In genomic region chr11:76361365-76361764, GRCh38 we compare ENCODE assay signal across 16 cellular contexts. TPM values are rescaled to one million over a fixed set of nuclear protein-coding genes. Genes with fewer than 3 reads are reported as not detected.
DNase-seq lines count a peak whose midpoint lies in the region; ATAC-seq, FAIRE-seq and TF ChIP-seq lines count a peak whose summit lies in the region.
"Had no signal": no experiment of that assay in that cellular context is flagged by ENCODE, and none has a peak within 500 bp of the region (broad histone marks: within the 10 kb centered on the region; RNA-seq: fewer than 3 reads in every experiment).

No MANE protein-coding gene starts in this region.

- no peak overlapping the region for H2BK15ac ChIP-seq in mesenchymal stem cell (ENCODE audit: low read depth, poor library complexity, severe bottlenecking)

- no peak overlapping the region for H3K4me3 ChIP-seq in AG10803 (ENCODE audit: low read length)
- peak overlapping the region in 1 of 2 experiments; percentile 36 for H3K4me3 ChIP-seq in mesenchymal stem cell (ENCODE audit: insufficient read depth in 1 of 2, low read depth in 1 of 2, low read length in 2 of 2)
- H3K4me3 ChIP-seq in pancreas: no peak overlapping the region
- H3K4me3 ChIP-seq: A549 had no signal

- POLR2A ChIA-PET in activated CD8-positive, alpha-beta T cell treated with anti-CD3 and anti-CD28 coated beads for 36 hours (lab: Charles Lee): no interaction called here
- POLR2A ChIA-PET in activated CD8-positive, alpha-beta T cell treated with anti-CD3 and anti-CD28 coated beads, Interleukin-2, amount 10 ng/mL, durations not matched to agents 7 days and 5 days (lab: Charles Lee): no interaction called here

- CTCF ChIA-PET in activated CD8-positive, alpha-beta T cell treated with anti-CD3 and anti-CD28 coated beads for 36 hours (lab: Charles Lee): interaction anchor here (2.6 kb wide), 1 partner anchor 153 kb away, joined by 10 read pairs; no protein-coding TSS in a partner anchor
- CTCF ChIA-PET in activated CD8-positive, alpha-beta T cell treated with anti-CD3 and anti-CD28 coated beads, Interleukin-2, amount 10 ng/mL, durations not matched to agents 7 days and 5 days (lab: Charles Lee): no interaction called here

- H3K27ac ChIP-seq in mesenchymal stem cell (ENCODE audit: low read length, poor library complexity, severe bottlenecking) (no peak overlapping the region), pancreas (no peak overlapping the region)
- H3K27ac ChIP-seq: A549 had no signal

- H3K9me3 ChIP-seq in mesenchymal stem cell (ENCODE audit: control insufficient read depth, low read length): no peaks in the 10 kb centered on the region
- no peaks in the 10 kb centered on the region for H3K9me3 ChIP-seq in pancreas
- H3K9me3 ChIP-seq: A549 had no signal

- H3K9ac ChIP-seq in mesenchymal stem cell (ENCODE audit: low read length): peak overlapping the region; percentile 23

- no peak overlapping the region for H2AK5ac ChIP-seq in mesenchymal stem cell (ENCODE audit: low read length, severe bottlenecking)

- ATAC-seq in activated CD8-positive, alpha-beta T cell treated with anti-CD3 and anti-CD28 coated beads for 36 hours: no peak
- no peak for ATAC-seq in activated CD8-positive, alpha-beta T cell treated with anti-CD3 and anti-CD28 coated beads, Interleukin-2, amount 10 ng/mL, durations not matched to agents 7 days and 5 days
- ATAC-seq in activated naive CD8-positive, alpha-beta T cell treated with anti-CD3 and anti-CD28 coated beads, Interleukin-2, amount 50 U/mL, for 24 hours: peak; percentile 46
- no peak for ATAC-seq in pancreas
- ATAC-seq in left lobe of liver: no peak
- ATAC-seq: A549, PC-3 had no signal

- H3K27me3 ChIP-seq in mesenchymal stem cell (ENCODE audit: control insufficient read depth in 1 of 2, insufficient read depth in 1 of 2, low read length in 2 of 2) (no peaks in the 10 kb centered on the region), pancreas (no peaks in the 10 kb centered on the region)

- no peak for DNase-seq in activated CD8-positive, alpha-beta T cell treated with anti-CD3 and anti-CD28 coated beads for 36 hours
- DNase-seq in activated CD8-positive, alpha-beta T cell treated with anti-CD3 and anti-CD28 coated beads, Interleukin-2, amount 10 ng/mL, durations not matched to agents 7 days and 5 days: no peak
- DNase-seq in AG10803 (ENCODE audit: low read depth) (peak; percentile 17), mesenchymal stem cell (no peak), pancreas (no peak), left lobe of liver (ENCODE audit: low spot score) (no peak)
- DNase-seq in activated naive CD8-positive, alpha-beta T cell treated with anti-CD3 and anti-CD28 coated beads, Interleukin-2, amount 50 U/mL, for 24 hours: no peak
- DNase-seq in stimulated activated CD4-positive, alpha-beta T cell treated with anti-CD3 and anti-CD28 coated beads, Interleukin-4, amount 100 ng/mL, for 24 hours: no peak
- DNase-seq: Calu3; CD4-positive, CD25-positive, alpha-beta regulatory T cell; GOT3; KG1; NCI-H1092 treated with DMSO at 0.1 percent for 48 hours; NCI-H1694; PC-3 had no signal

- H3K14ac ChIP-seq in mesenchymal stem cell (ENCODE audit: low read length in 2 of 2): no peak overlapping the region

- H3K18ac ChIP-seq in mesenchymal stem cell (ENCODE audit: low read depth in 1 of 2, low read length in 2 of 2): no peak overlapping the region

- no peak overlapping the region for H3K23ac ChIP-seq in mesenchymal stem cell (ENCODE audit: low read length in 2 of 2)

- no peak overlapping the region for H2BK12ac ChIP-seq in mesenchymal stem cell (ENCODE audit: low read length in 2 of 2)

- peaks cover 23% of the 10 kb centered on the region for H3K79me1 ChIP-seq in mesenchymal stem cell (replicated peaks; ENCODE audit: low read length, poor library complexity, severe bottlenecking)

- no peak overlapping the region for H2BK5ac ChIP-seq in mesenchymal stem cell (ENCODE audit: low read depth, low read length, poor library complexity, severe bottlenecking)

- H4K91ac ChIP-seq in mesenchymal stem cell (ENCODE audit: low read length): no peak overlapping the region

- peaks cover 24% of the 10 kb centered on the region for H3K4me1 Mint-ChIP-seq in activated CD8-positive, alpha-beta T cell treated with anti-CD3 and anti-CD28 coated beads for 36 hours (ENCODE audit: low read depth)
- peaks cover 5% of the 10 kb centered on the region for H3K4me1 Mint-ChIP-seq in activated CD8-positive, alpha-beta T cell treated with anti-CD3 and anti-CD28 coated beads, Interleukin-2, amount 10 ng/mL, durations not matched to agents 7 days and 5 days (ENCODE audit: low read depth)
- peaks cover 20% of the 10 kb centered on the region for H3K4me1 Mint-ChIP-seq in activated naive CD8-positive, alpha-beta T cell treated with anti-CD3 and anti-CD28 coated beads, Interleukin-2, amount 50 U/mL, for 24 hours

- H3K9me3 Mint-ChIP-seq in activated CD8-positive, alpha-beta T cell treated with anti-CD3 and anti-CD28 coated beads for 36 hours: no peaks in the 10 kb centered on the region
- no peaks in the 10 kb centered on the region for H3K9me3 Mint-ChIP-seq in activated CD8-positive, alpha-beta T cell treated with anti-CD3 and anti-CD28 coated beads, Interleukin-2, amount 10 ng/mL, durations not matched to agents 7 days and 5 days (ENCODE audit: insufficient read depth)
- no peaks in the 10 kb centered on the region for H3K9me3 Mint-ChIP-seq in activated naive CD8-positive, alpha-beta T cell treated with anti-CD3 and anti-CD28 coated beads, Interleukin-2, amount 50 U/mL, for 24 hours
- H3K9me3 Mint-ChIP-seq: CD4-positive, CD25-positive, alpha-beta regulatory T cell had no signal

- no peak overlapping the region for H4K8ac ChIP-seq in mesenchymal stem cell (ENCODE audit: low read length)

- H3K36me3 ChIP-seq in mesenchymal stem cell (ENCODE audit: control insufficient read depth in 1 of 2, insufficient read depth in 2 of 2, low read depth in 1 of 2, low read length in 2 of 2): peaks cover 3 to 35% of the 10 kb centered on the region in 2 experiments
- peaks cover 0 to 6% (median 0%) of the 10 kb centered on the region in 3 donors for H3K36me3 ChIP-seq in pancreas

- H3K4me1 ChIP-seq in mesenchymal stem cell (ENCODE audit: control insufficient read depth, insufficient read depth, low read depth, low read length): no peaks in the 10 kb centered on the region
- H3K4me1 ChIP-seq in pancreas: peaks cover 20 to 36% (median 35%) of the 10 kb centered on the region in 3 donors
- H3K4me1 ChIP-seq: A549 had no signal

- no peaks in the 10 kb centered on the region for H3K27me3 Mint-ChIP-seq in activated CD8-positive, alpha-beta T cell treated with anti-CD3 and anti-CD28 coated beads for 36 hours
- no peaks in the 10 kb centered on the region for H3K27me3 Mint-ChIP-seq in activated CD8-positive, alpha-beta T cell treated with anti-CD3 and anti-CD28 coated beads, Interleukin-2, amount 10 ng/mL, durations not matched to agents 7 days and 5 days (ENCODE audit: low read depth)
- no peaks in the 10 kb centered on the region for H3K27me3 Mint-ChIP-seq in activated naive CD8-positive, alpha-beta T cell treated with anti-CD3 and anti-CD28 coated beads, Interleukin-2, amount 50 U/mL, for 24 hours
- H3K27me3 Mint-ChIP-seq: CD4-positive, CD25-positive, alpha-beta regulatory T cell had no signal

- H3K36me3 Mint-ChIP-seq in activated CD8-positive, alpha-beta T cell treated with anti-CD3 and anti-CD28 coated beads for 36 hours (ENCODE audit: low read depth): peaks cover 38% of the 10 kb centered on the region
- H3K36me3 Mint-ChIP-seq in activated CD8-positive, alpha-beta T cell treated with anti-CD3 and anti-CD28 coated beads, Interleukin-2, amount 10 ng/mL, durations not matched to agents 7 days and 5 days (ENCODE audit: low read depth): peaks cover 42% of the 10 kb centered on the region
- peaks cover 45% of the 10 kb centered on the region for H3K36me3 Mint-ChIP-seq in activated naive CD8-positive, alpha-beta T cell treated with anti-CD3 and anti-CD28 coated beads, Interleukin-2, amount 50 U/mL, for 24 hours (ENCODE audit: low read depth)

- H3K4ac ChIP-seq in mesenchymal stem cell (ENCODE audit: low read depth in 1 of 2, low read length in 2 of 2): no peak overlapping the region

- intact Hi-C loops in activated CD8-positive, alpha-beta T cell treated with anti-CD3 and anti-CD28 coated beads for 36 hours (cut with micrococcal nuclease): no loop called here
- intact Hi-C loops in pancreas (cut with DNase I): no loop called here

- no peak overlapping the region for H3K4me3 Mint-ChIP-seq in activated CD8-positive, alpha-beta T cell treated with anti-CD3 and anti-CD28 coated beads for 36 hours
- H3K4me3 Mint-ChIP-seq in activated CD8-positive, alpha-beta T cell treated with anti-CD3 and anti-CD28 coated beads, Interleukin-2, amount 10 ng/mL, durations not matched to agents 7 days and 5 days: no peak overlapping the region
- H3K4me3 Mint-ChIP-seq in activated naive CD8-positive, alpha-beta T cell treated with anti-CD3 and anti-CD28 coated beads, Interleukin-2, amount 50 U/mL, for 24 hours: no peak overlapping the region
- H3K4me3 Mint-ChIP-seq: CD4-positive, CD25-positive, alpha-beta regulatory T cell had no signal

- peak overlapping the region; percentile 22 for H3K27ac Mint-ChIP-seq in activated CD8-positive, alpha-beta T cell treated with anti-CD3 and anti-CD28 coated beads for 36 hours
- no peak overlapping the region for H3K27ac Mint-ChIP-seq in activated CD8-positive, alpha-beta T cell treated with anti-CD3 and anti-CD28 coated beads, Interleukin-2, amount 10 ng/mL, durations not matched to agents 7 days and 5 days
- H3K27ac Mint-ChIP-seq in activated naive CD8-positive, alpha-beta T cell treated with anti-CD3 and anti-CD28 coated beads, Interleukin-2, amount 50 U/mL, for 24 hours: peak overlapping the region; percentile 37

- no peak overlapping the region for H2AFZ ChIP-seq in mesenchymal stem cell (ENCODE audit: low read depth, low read length)

- no peak for FAIRE-seq in pancreas (lab: Jason Lieb, UNC)
- FAIRE-seq: A549 had no signal

- H3K4me2 ChIP-seq in mesenchymal stem cell (ENCODE audit: low read length, poor library complexity, severe bottlenecking): no peak overlapping the region
- H3K4me2 ChIP-seq: A549 had no signal

- H2BK120ac ChIP-seq in mesenchymal stem cell (ENCODE audit: low read depth, low read length): no peak overlapping the region

- TF ChIP-seq CTCF in activated CD8-positive, alpha-beta T cell treated with anti-CD3 and anti-CD28 coated beads for 36 hours (IDR thresholded peaks at IDR 0.05): no peak
- TF ChIP-seq CTCF in AG10803 (conservative IDR thresholded peaks at IDR 0.05; ENCODE audit: low read length): no peak
- TF ChIP-seq CTCF in pancreas (IDR thresholded peaks at IDR 0.05): no peak

RNA-seq across cellular contexts. Expression of gene THAP12, which starts 19.6 kb away (rescaled TPM):
- 10 to 100 TPM; 50.3 TPM for total RNA-seq in activated CD8-positive, alpha-beta T cell treated with anti-CD3 and anti-CD28 coated beads for 36 hours
- 10 to 100 TPM; 50.8 to 53.1 TPM for total RNA-seq in activated CD8-positive, alpha-beta T cell treated with anti-CD3 and anti-CD28 coated beads, Interleukin-2, amount 10 ng/mL, durations not matched to agents 7 days and 5 days
- polyA plus RNA-seq in mesenchymal stem cell (2013, experiment 1 of 2): 25.9 TPM
- polyA plus RNA-seq in mesenchymal stem cell (2013, experiment 2 of 2): 26.4 TPM
- total RNA-seq in pancreas: 10 to 100 TPM; 19.4 to 41.7 (median 31.9) TPM
- 10 to 100 TPM; 20.1 to 22.6 TPM for polyA plus RNA-seq in pancreas
- 11.0 TPM for total RNA-seq in left lobe of liver

RNA-seq across cellular contexts. Expression of gene GVQW3, which starts 19.8 kb away (rescaled TPM):
- 1 to 10 TPM; 2.1 to 4.2 TPM for total RNA-seq in activated CD8-positive, alpha-beta T cell treated with anti-CD3 and anti-CD28 coated beads for 36 hours
- total RNA-seq in activated CD8-positive, alpha-beta T cell treated with anti-CD3 and anti-CD28 coated beads, Interleukin-2, amount 10 ng/mL, durations not matched to agents 7 days and 5 days: 1 to 10 TPM; 3.5 to 4.0 TPM
- 0.99 TPM for polyA plus RNA-seq in mesenchymal stem cell (2013, experiment 1 of 2)
- polyA plus RNA-seq in mesenchymal stem cell (2013, experiment 2 of 2): 0.64 TPM
- total RNA-seq in pancreas: 1 to 10 TPM; 2.3 to 9.1 (median 4.6) TPM
- polyA plus RNA-seq in pancreas: 1 to 10 TPM; 1.8 to 1.9 TPM
- total RNA-seq in left lobe of liver: 0.60 TPM
